Comparison of ENCODE assay signal across 19 cellular contexts in the genomic region with DNA sequence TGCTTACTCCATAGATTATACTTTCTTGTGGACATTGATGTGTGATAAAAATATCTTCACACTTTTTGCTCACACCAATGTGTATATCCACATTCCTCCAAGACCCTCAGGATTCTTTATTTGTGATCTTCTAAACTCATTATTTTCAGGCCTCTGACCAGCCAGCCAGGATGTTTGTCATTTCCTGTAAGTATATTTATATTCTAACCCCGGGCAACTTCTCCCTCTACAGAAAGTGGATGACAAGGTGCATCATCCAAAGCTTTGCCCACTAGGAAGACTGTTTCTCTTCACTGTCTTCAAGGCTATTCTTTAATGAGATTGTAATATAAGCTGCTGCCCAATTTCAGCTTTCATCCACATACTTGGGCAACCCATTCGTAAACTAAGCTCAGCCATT.
"Had no signal": no experiment of that assay in that cellular context is flagged by ENCODE, and none has a peak within 500 bp of the region (broad histone marks: within the 10 kb centered on the region; RNA-seq: fewer than 3 reads in every experiment).

No MANE protein-coding gene starts in this region.

- ATAC-seq: activated CD8-positive, alpha-beta T cell treated with anti-CD3 and anti-CD28 coated beads, Interleukin-2, amount 10 ng/mL, durations not matched to agents 7 days and 5 days; activated naive CD8-positive, alpha-beta T cell treated with anti-CD3 and anti-CD28 coated beads, Interleukin-2, amount 50 U/mL, for 24 hours; left ventricle myocardium superior; naive thymus-derived CD4-positive, alpha-beta T cell had no signal

- H3K27ac ChIP-seq: coronary artery, esophagus squamous epithelium, neural progenitor cell, thyroid gland had no signal

- H3K4me3 ChIP-seq: coronary artery, esophagus squamous epithelium, neural progenitor cell, thyroid gland had no signal

- H3K9me3 ChIP-seq: esophagus squamous epithelium, thyroid gland had no signal

- DNase-seq: activated B cell treated with CpG ODN at 0.5 μM for 24 hours; activated CD4-positive, alpha-beta T cell treated with anti-CD3 and anti-CD28 coated beads, Interleukin-2, amount 10 ng/mL, durations not matched to agents 24 days and 14 days; activated CD8-positive, alpha-beta T cell treated with anti-CD3 and anti-CD28 coated beads, Interleukin-2, amount 10 ng/mL, durations not matched to agents 7 days and 5 days; activated effector memory CD4-positive, alpha-beta T cell treated with Interleukin-2 at 50 U/mL for 16 hours; activated naive CD4-positive, alpha-beta T cell treated with anti-CD3 and anti-CD28 coated beads, Interleukin-2, amount 10 ng/mL, durations not matched to agents 7 days and 5 days; activated naive CD8-positive, alpha-beta T cell treated with anti-CD3 and anti-CD28 coated beads, Interleukin-2, amount 50 U/mL, for 24 hours; activated T-cell treated with anti-CD3 and anti-CD28 coated beads, Interleukin-2, amount 50 U/mL, for 48 hours; aorta; effector CD4-positive, alpha-beta T cell; esophagus squamous epithelium; immature natural killer cell; left ventricle myocardium superior; mesenchymal stem cell; naive thymus-derived CD4-positive, alpha-beta T cell; stimulated activated CD4-positive, alpha-beta T cell treated with anti-CD3 and anti-CD28 coated beads, Interleukin-1b, Interleukin-23, amount 100 ng/mL, for 48 hours; stimulated activated naive CD4-positive, alpha-beta T cell treated with Interleukin-2 at 50 U/mL for 16 hours; thyroid gland had no signal

- H3K36me3 ChIP-seq: esophagus squamous epithelium, neural progenitor cell, thyroid gland had no signal

- H3K4me2 ChIP-seq: neural progenitor cell had no signal

- H3K27me3 ChIP-seq: esophagus squamous epithelium, neural progenitor cell, thyroid gland had no signal
